In the genomic region with DNA sequence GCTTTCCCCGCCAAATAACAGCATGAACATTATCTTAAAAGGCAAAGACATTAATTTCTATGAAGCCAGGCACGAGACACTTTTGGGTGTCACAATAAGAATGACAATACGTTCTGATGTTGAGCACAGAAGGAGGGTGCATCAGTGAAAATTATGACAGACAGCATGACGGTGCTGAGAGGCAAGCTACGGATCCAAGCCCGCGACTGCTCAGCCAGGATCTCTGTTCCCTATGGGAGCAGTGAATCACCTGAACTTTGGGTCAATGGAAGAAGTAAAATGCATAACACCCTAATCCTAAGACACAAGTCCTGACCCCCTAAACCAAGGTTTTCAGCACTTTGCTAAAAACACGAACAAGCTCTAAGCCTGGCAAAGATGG, we compare ENCODE assay signal across 9 cellular contexts. TPM values are rescaled to one million over a fixed set of nuclear protein-coding genes. Genes with fewer than 3 reads are reported as not detected.
DNase-seq lines count a peak whose midpoint lies in the region; ATAC-seq lines count a peak whose summit lies in the region.
"Had no signal": no experiment of that assay in that cellular context is flagged by ENCODE, and none has a peak within 500 bp of the region (broad histone marks: within the 10 kb centered on the region; RNA-seq: fewer than 3 reads in every experiment).

No MANE protein-coding gene starts in this region.

- H3K9me3 Mint-ChIP-seq in activated T-helper 17 cell treated with anti-CD3 and anti-CD28 coated beads, Interleukin-2, amount 50 U/mL, for 72 hours, result no peaks in the 10 kb centered on the region

- H3K27ac ChIP-seq in iPS-18a (ENCODE audit: low read length) (peak overlapping the region; percentile 96), stomach smooth muscle (ENCODE audit: low read length) (peak overlapping the region; percentile 94)

- peak overlapping the region; percentile 98 for H3K9ac ChIP-seq in iPS-18a (ENCODE audit: low read length)
- H3K9ac ChIP-seq in stomach smooth muscle (ENCODE audit: low read length in 2 of 2), result peak overlapping the region; percentile 51 to 78

- H3K27me3 Mint-ChIP-seq in activated T-helper 17 cell treated with anti-CD3 and anti-CD28 coated beads, Interleukin-2, amount 50 U/mL, for 72 hours, result no peaks in the 10 kb centered on the region

- peaks cover 28% of the 10 kb centered on the region for H3K4me1 Mint-ChIP-seq in activated T-helper 17 cell treated with anti-CD3 and anti-CD28 coated beads, Interleukin-2, amount 50 U/mL, for 72 hours

- ATAC-seq in activated T-helper 17 cell treated with anti-CD3 and anti-CD28 coated beads, Interleukin-2, amount 50 U/mL, for 72 hours (replicated peaks), result no peak
- no peak for ATAC-seq in HG02852 (IDR thresholded peaks at IDR 0.05; ENCODE audit: unreplicated experiment)
- no peak for ATAC-seq in HG03159 (IDR thresholded peaks at IDR 0.05; ENCODE audit: unreplicated experiment)

- peaks cover 65% of the 10 kb centered on the region for H3K36me3 Mint-ChIP-seq in activated T-helper 17 cell treated with anti-CD3 and anti-CD28 coated beads, Interleukin-2, amount 50 U/mL, for 72 hours (ENCODE audit: low read depth)

- no peaks in the 10 kb centered on the region for H3K9me3 ChIP-seq in iPS-18a (ENCODE audit: control insufficient read depth, low read depth, low read length)
- H3K9me3 ChIP-seq in stomach smooth muscle (ENCODE audit: control insufficient read depth in 2 of 2, low read length in 2 of 2), result no peaks in the 10 kb centered on the region

- peaks cover 19% of the 10 kb centered on the region for H3K4me1 ChIP-seq in iPS-18a (ENCODE audit: control insufficient read depth, low read depth, low read length)
- H3K4me1 ChIP-seq in stomach smooth muscle (ENCODE audit: control insufficient read depth, insufficient read depth, low read length), result peaks cover 23% of the 10 kb centered on the region

- H3K4me3 Mint-ChIP-seq in activated T-helper 17 cell treated with anti-CD3 and anti-CD28 coated beads, Interleukin-2, amount 50 U/mL, for 72 hours, result peak overlapping the region; percentile 87

- H3K36me3 ChIP-seq in iPS-18a (ENCODE audit: control insufficient read depth, low read depth, low read length), result peaks cover 3% of the 10 kb centered on the region
- H3K36me3 ChIP-seq in stomach smooth muscle (ENCODE audit: control insufficient read depth in 2 of 2, insufficient read depth in 2 of 2, low read length in 2 of 2), result no peaks in the 10 kb centered on the region

- H3K27me3 ChIP-seq in iPS-18a (ENCODE audit: control insufficient read depth, insufficient read depth, low read length) (no peaks in the 10 kb centered on the region), stomach smooth muscle (ENCODE audit: control insufficient read depth in 1 of 2, insufficient read depth in 2 of 2, low read length in 2 of 2) (no peaks in the 10 kb centered on the region)

- H3K27ac Mint-ChIP-seq in activated T-helper 17 cell treated with anti-CD3 and anti-CD28 coated beads, Interleukin-2, amount 50 U/mL, for 72 hours, result peak overlapping the region; percentile 98

- H3K4me3 ChIP-seq in iPS-18a (ENCODE audit: low read length) (peak overlapping the region; percentile 94), stomach smooth muscle (ENCODE audit: low read length in 2 of 2) (peak overlapping the region; percentile 80 to 96)

- DNase-seq in SIG-M5 treated with dmso at 0.1 percent for 504 hours (lab: John Stamatoyannopoulos, UW; ENCODE audit: unreplicated experiment) (peak; percentile 8), SIG-M5 (lab: John Stamatoyannopoulos, UW) (no peak), OCI-M2 (lab: John Stamatoyannopoulos, UW; ENCODE audit: unreplicated experiment) (no peak)

RNA-seq across cellular contexts. Expression of a gene that starts 1.4 kb away (rescaled TPM):
- 1 to 10 TPM; 3.4 to 5.1 TPM for total RNA-seq in activated T-helper 17 cell treated with anti-CD3 and anti-CD28 coated beads, Interleukin-2, amount 50 U/mL, for 72 hours

RNA-seq across cellular contexts. Expression of a gene that starts 51.7 kb away (rescaled TPM):
- total RNA-seq in activated T-helper 17 cell treated with anti-CD3 and anti-CD28 coated beads, Interleukin-2, amount 50 U/mL, for 72 hours, result not detected
- total RNA-seq: subcutaneous adipose tissue had no signal
